ENCODE assay signal across 11 cellular contexts in genomic region chr12:47218191-47218654, GRCh38.
A peak's percentile ranks its signal among the peaks of the same experiment; 100 is the strongest.
DNase-seq lines count a peak whose midpoint lies in the region; ATAC-seq, FAIRE-seq and TF ChIP-seq lines count a peak whose summit lies in the region.
"Had no signal": no experiment of that assay in that cellular context is flagged by ENCODE, and none has a peak within 500 bp of the region (broad histone marks: within the 10 kb centered on the region; RNA-seq: fewer than 3 reads in every experiment).

No MANE protein-coding gene starts in this region.

- POLR2A ChIA-PET in H1 (lab: Charles Lee; ENCODE audit: partially characterized antibody): no interaction called here

- peak overlapping the region; percentile 57; the same call in 1 of the 2 replicates for H2AK5ac ChIP-seq in H1 (ENCODE audit: low read depth, low read length)

- H3K27me3 Mint-ChIP-seq in CD4-positive, CD25-positive, alpha-beta regulatory T cell: no peaks in the 10 kb centered on the region
- peaks cover 0 to 1% (median 0%) of the 10 kb centered on the region in 3 donors for H3K27me3 Mint-ChIP-seq in CD14-positive monocyte (ENCODE audit: low read depth in 3 of 3)

- H3K27ac Mint-ChIP-seq in CD4-positive, CD25-positive, alpha-beta regulatory T cell: peak overlapping the region; percentile 84 to 94 (median 94)
- peak overlapping the region in 1 of 7 donors; percentile 60 for H3K27ac Mint-ChIP-seq in CD14-positive monocyte

- WGBS in H1 (ENCODE audit: extremely low coverage in 1 of 2, insufficient coverage in 1 of 2, insufficient read length in 1 of 2, insufficient replicate concordance in 2 of 2, low coverage in 1 of 2, low lambda C conversion rate in 2 of 2, missing lambda C conversion rate in 1 of 2), 2 experiments: 93% methylated on average over 8 of the region's 8 CpGs; no CpG with 5 or more reads in 1 of the 2 experiments
- 92 to 96% methylated on average over 8 of the region's 8 CpGs for WGBS in thyroid gland, 2 donors

- peak in 1 of 3 donors; percentile 80 for DNase-seq in CD4-positive, CD25-positive, alpha-beta regulatory T cell
- DNase-seq in H1 (ENCODE audit: low read depth in 1 of 2, low spot score in 2 of 2) (no peak), CD14-positive monocyte (ENCODE audit: low spot score) (no peak), thyroid gland (no peak), foreskin fibroblast (no peak)
- DNase-seq: cerebellar nuclear complex, NCI-H524 had no signal

- H3K79me2 ChIP-seq in SU-DHL-6 (ENCODE audit: insufficient read depth, low read length) (peaks cover 96% of the 10 kb centered on the region), H1 (ENCODE audit: control insufficient read depth in 1 of 2, insufficient read depth in 2 of 2, low read length in 2 of 2) (no peaks in the 10 kb centered on the region)
- H3K79me2 ChIP-seq: parathyroid adenoma had no signal

- H4K5ac ChIP-seq in H1 (ENCODE audit: insufficient read length, low read depth, low read length): no peak overlapping the region

- no peak for TF ChIP-seq RAD21 in H1 (IDR thresholded peaks at IDR 0.05 in 1 of 2, conservative IDR thresholded peaks at IDR 0.05 in 1 of 2; ENCODE audit: low read depth in 2 of 2, low read length in 2 of 2)

- H3K4me2 ChIP-seq in SU-DHL-6 (ENCODE audit: low read depth, low read length, poor library complexity, severe bottlenecking): peak overlapping the region; percentile 99
- H3K4me2 ChIP-seq in H1 (ENCODE audit: insufficient read depth in 1 of 2, low read depth in 2 of 2, low read length in 2 of 2): no peak overlapping the region

- TF ChIP-seq POLR2A in H1 (IDR thresholded peaks at IDR 0.05; ENCODE audit: control extremely low read depth in 1 of 2, low read depth in 2 of 2, low read length in 2 of 2): no peak
- TF ChIP-seq POLR2A in thyroid gland (IDR thresholded peaks at IDR 0.05): no peak

- H3K36me3 ChIP-seq in CD4-positive, CD25-positive, alpha-beta regulatory T cell (ENCODE audit: control insufficient read depth, insufficient read depth, low read length): peaks cover 13% of the 10 kb centered on the region
- H3K36me3 ChIP-seq in SU-DHL-6 (ENCODE audit: low read length): peaks cover 3% of the 10 kb centered on the region; the same call in 1 of the 2 replicates
- no peaks in the 10 kb centered on the region for H3K36me3 ChIP-seq in H1 (ENCODE audit: control insufficient read depth in 2 of 4, insufficient read depth in 4 of 4, low read length in 3 of 4)
- H3K36me3 ChIP-seq in thyroid gland: no peaks in the 10 kb centered on the region

- H3K9ac ChIP-seq in SU-DHL-6 (ENCODE audit: low read length) (peak overlapping the region; percentile 84), H1 (replicated peaks in 1 of 4; ENCODE audit: extremely low read depth in 1 of 4, low read depth in 3 of 4, low read length in 3 of 4) (no peak overlapping the region)
- H3K9ac ChIP-seq: parathyroid adenoma had no signal

- no peaks in the 10 kb centered on the region for H3K27me3 ChIP-seq in CD4-positive, CD25-positive, alpha-beta regulatory T cell (ENCODE audit: control insufficient read depth, insufficient read depth, low read length)
- no peaks in the 10 kb centered on the region for H3K27me3 ChIP-seq in SU-DHL-6 (ENCODE audit: low read length)
- H3K27me3 ChIP-seq in H1 (replicated peaks in 1 of 4; ENCODE audit: control insufficient read depth in 3 of 4, extremely low read depth in 1 of 4, insufficient read depth in 3 of 4, low read length in 3 of 4): no peaks in the 10 kb centered on the region
- no peaks in the 10 kb centered on the region for H3K27me3 ChIP-seq in thyroid gland

- peaks cover 44% of the 10 kb centered on the region for H3K36me3 Mint-ChIP-seq in CD4-positive, CD25-positive, alpha-beta regulatory T cell
- no peaks in the 10 kb centered on the region for H3K36me3 Mint-ChIP-seq in CD14-positive monocyte

- peak overlapping the region; percentile 76; the same call in 1 of the 2 replicates for H2BK20ac ChIP-seq in H1 (ENCODE audit: low read length)

- peaks cover 18 to 37% (median 28%) of the 10 kb centered on the region in 4 donors for H3K4me1 Mint-ChIP-seq in CD4-positive, CD25-positive, alpha-beta regulatory T cell
- peaks cover 54% of the 10 kb centered on the region for H3K4me1 Mint-ChIP-seq in CD14-positive monocyte

- FAIRE-seq in H1 (lab: Jason Lieb, UNC): no peak

- no peaks in the 10 kb centered on the region for H3K9me3 ChIP-seq in CD4-positive, CD25-positive, alpha-beta regulatory T cell (ENCODE audit: control insufficient read depth in 2 of 2, low read length in 2 of 2)
- H3K9me3 ChIP-seq in SU-DHL-6 (ENCODE audit: insufficient read depth, low read length) (no peaks in the 10 kb centered on the region), H1 (ENCODE audit: insufficient read depth in 2 of 2, low read depth in 1 of 2, low read length in 1 of 2) (no peaks in the 10 kb centered on the region), thyroid gland (no peaks in the 10 kb centered on the region)

- H3K9me2 ChIP-seq in SU-DHL-6 (replicated peaks; ENCODE audit: insufficient read depth, low read length): no peaks in the 10 kb centered on the region

- peak overlapping the region; percentile 74 for H3K27ac ChIP-seq in CD4-positive, CD25-positive, alpha-beta regulatory T cell (ENCODE audit: insufficient read depth, low read length, poor library complexity, severe bottlenecking)
- H3K27ac ChIP-seq in SU-DHL-6 (ENCODE audit: low read depth, low read length): peak overlapping the region; percentile 100
- H3K27ac ChIP-seq in H1 (ENCODE audit: low read depth, low read length): no peak overlapping the region
- no peak overlapping the region for H3K27ac ChIP-seq in thyroid gland
- H3K27ac ChIP-seq: parathyroid adenoma had no signal

- H3K4me3 Mint-ChIP-seq in CD4-positive, CD25-positive, alpha-beta regulatory T cell: peak overlapping the region; percentile 97 to 99 (median 98)
- peak overlapping the region in 1 of 2 donors; percentile 45 for H3K4me3 Mint-ChIP-seq in CD14-positive monocyte

- H4K20me1 ChIP-seq in SU-DHL-6 (ENCODE audit: low read depth, low read length): no peaks in the 10 kb centered on the region
- H4K20me1 ChIP-seq in H1 (replicated peaks in 1 of 2; ENCODE audit: control insufficient read depth in 1 of 2, insufficient read depth in 2 of 2, low read length in 2 of 2): no peaks in the 10 kb centered on the region

- H3K4me3 ChIP-seq in CD4-positive, CD25-positive, alpha-beta regulatory T cell (ENCODE audit: low read depth, low read length): peak overlapping the region; percentile 99
- H3K4me3 ChIP-seq in SU-DHL-6 (ENCODE audit: insufficient read depth, low read length, poor library complexity, severe bottlenecking) (peak overlapping the region; percentile 85), H1 (ENCODE audit: extremely low read depth in 1 of 4, insufficient read depth in 2 of 4, low read depth in 3 of 4, low read length in 4 of 4) (no peak overlapping the region), thyroid gland (replicated peaks in 1 of 3) (no peak overlapping the region), foreskin fibroblast (ENCODE audit: low read depth in 1 of 2, low read length in 2 of 2) (no peak overlapping the region)

- CTCF ChIA-PET in H1 (lab: Charles Lee; ENCODE audit: partially characterized antibody): interaction anchor here (1.0 to 2.1 kb wide), 2 partner anchors 9 to 27 kb away, joined by 3 to 6 read pairs; no protein-coding TSS in a partner anchor

- no peak overlapping the region for H4K8ac ChIP-seq in H1 (ENCODE audit: extremely low read depth, insufficient read depth, low read length)

- peaks cover 43% of the 10 kb centered on the region for H3F3A ChIP-seq in SU-DHL-6 (ENCODE audit: insufficient read depth)

- no peaks in the 10 kb centered on the region for H3K79me1 ChIP-seq in H1 (ENCODE audit: low read depth, low read length)

- H3K23me2 ChIP-seq in H1 (ENCODE audit: low read depth, low read length): no peaks in the 10 kb centered on the region

- no peak overlapping the region for H2BK120ac ChIP-seq in H1 (replicated peaks; ENCODE audit: low read depth, low read length)

- TF ChIP-seq EP300 in H1 (IDR thresholded peaks at IDR 0.05; ENCODE audit: borderline replicate concordance in 1 of 2, low read depth in 2 of 2, low read length in 2 of 2): no peak

- H2BK15ac ChIP-seq in H1 (ENCODE audit: low read length): 0 out of 2 replicates have a peak overlapping the region, but pooled peaks have one; percentile 76

- no peak overlapping the region for H3K18ac ChIP-seq in H1 (ENCODE audit: extremely low read depth, low read length)

- peak overlapping the region; percentile 36; the same call in 1 of the 2 replicates for H2BK5ac ChIP-seq in H1 (ENCODE audit: low read depth, low read length)

- no peak overlapping the region for H2AFZ ChIP-seq in SU-DHL-6 (ENCODE audit: low read depth, low read length, severe bottlenecking)
- H2AFZ ChIP-seq in H1 (ENCODE audit: low read length): no peak overlapping the region; the same call in 1 of the 2 replicates
- H2AFZ ChIP-seq: parathyroid adenoma had no signal

- intact Hi-C loops in CD14-positive monocyte (cut with micrococcal nuclease) (loop anchor here in 1 of 2 donors (5.0 to 10.0 kb wide), 2 partner anchors 136 to 137 kb away; no protein-coding TSS in a partner anchor), thyroid gland (cut with DNase I) (no loop called here)

- no peak overlapping the region for H4K91ac ChIP-seq in H1 (replicated peaks; ENCODE audit: insufficient read length, low read length)

- peak overlapping the region; percentile 63; the same call in 1 of the 2 replicates for H2BK12ac ChIP-seq in H1 (ENCODE audit: low read depth, low read length)

- H3K9me3 Mint-ChIP-seq in CD4-positive, CD25-positive, alpha-beta regulatory T cell: peaks cover 0 to 1% (median 0%) of the 10 kb centered on the region in 7 donors
- H3K9me3 Mint-ChIP-seq in CD14-positive monocyte: peaks cover 0 to 2% (median 0%) of the 10 kb centered on the region in 7 donors

- no peak for TF ChIP-seq CTCF in SU-DHL-6 (IDR thresholded peaks at IDR 0.05; ENCODE audit: insufficient read depth, low read length, poor library complexity, severe bottlenecking)
- TF ChIP-seq CTCF in H1 (IDR thresholded peaks at IDR 0.05; ENCODE audit: control extremely low read depth in 1 of 3, insufficient read depth in 1 of 3, low read depth in 1 of 3, low read length in 3 of 3): no peak
- no peak for TF ChIP-seq CTCF in CD14-positive monocyte (IDR thresholded peaks at IDR 0.05)
- no peak for TF ChIP-seq CTCF in thyroid gland (IDR thresholded peaks at IDR 0.05)
- no peak for TF ChIP-seq CTCF in foreskin fibroblast (IDR thresholded peaks at IDR 0.05; ENCODE audit: low read depth, low read length)

- ATAC-seq in CD4-positive, CD25-positive, alpha-beta regulatory T cell (ENCODE audit: low read depth in 2 of 2): peak in 1 of 2 donors; percentile 9
- ATAC-seq in GM21367 (IDR thresholded peaks at IDR 0.05; ENCODE audit: unreplicated experiment) (peak; percentile 21), GM21515 (IDR thresholded peaks at IDR 0.05; ENCODE audit: unreplicated experiment) (no peak)

- peak overlapping the region; percentile 81 for H3K4ac ChIP-seq in H1 (replicated peaks; ENCODE audit: insufficient read length, low read depth, low read length)

- no peak overlapping the region for H3K56ac ChIP-seq in H1 (replicated peaks; ENCODE audit: insufficient read length, low read depth, low read length)

- H3K14ac ChIP-seq in H1 (ENCODE audit: insufficient read length): no peak overlapping the region

- H3K23ac ChIP-seq in H1 (ENCODE audit: insufficient read length): no peak overlapping the region

- H3K4me1 ChIP-seq in CD4-positive, CD25-positive, alpha-beta regulatory T cell (ENCODE audit: control insufficient read depth, insufficient read depth, low read length, poor library complexity, severe bottlenecking): peaks cover 65% of the 10 kb centered on the region
- H3K4me1 ChIP-seq in H1 (replicated peaks in 1 of 4; ENCODE audit: control insufficient read depth in 3 of 4, insufficient read depth in 4 of 4, low read length in 3 of 4) (peaks cover 0 to 11% (median 2%) of the 10 kb centered on the region in 4 experiments; a peak in 5 of 7 replicates), thyroid gland (peaks cover 0 to 5% of the 10 kb centered on the region in 2 donors)
- H3K4me1 ChIP-seq: parathyroid adenoma had no signal

Comparison
In these comparisons a context has a peak if more than half of its experiments do, and no peak if none do; other contexts are left out.
1. H3K27ac ChIP-seq: peak in CD4-positive, CD25-positive, alpha-beta regulatory T cell (single experiment) and SU-DHL-6 (single experiment); none in H1 (single experiment) and thyroid gland (0 of 3).
2. H3K4me3 ChIP-seq: peak in CD4-positive, CD25-positive, alpha-beta regulatory T cell (single experiment) and SU-DHL-6 (single experiment); none in H1 (0 of 4), thyroid gland (0 of 3) and foreskin fibroblast (0 of 2).